12 cellular contexts compared by ENCODE assay signal in genomic region chr4:156113138-156113537, GRCh38.
A peak's percentile ranks its signal among the peaks of the same experiment; 100 is the strongest.
DNase-seq lines count a peak whose midpoint lies in the region; ATAC-seq and TF ChIP-seq lines count a peak whose summit lies in the region.
"Had no signal": no experiment of that assay in that cellular context is flagged by ENCODE, and none has a peak within 500 bp of the region (broad histone marks: within the 10 kb centered on the region; RNA-seq: fewer than 3 reads in every experiment).

No MANE protein-coding gene starts in this region.

- no peaks in the 10 kb centered on the region for H3K4me1 ChIP-seq in breast epithelium
- H3K4me1 ChIP-seq: uterus had no signal

- no peak for ATAC-seq in activated naive CD4-positive, alpha-beta T cell treated with anti-CD3 and anti-CD28 coated beads, Interleukin-2, amount 50 U/mL, for 72 hours

- no peaks in the 10 kb centered on the region for H3K9me3 ChIP-seq in breast epithelium
- H3K9me3 ChIP-seq: uterus had no signal

- intact Hi-C loops in MCF 10A (cut with micrococcal nuclease) (loop anchor here (2.0 kb wide), 1 partner anchor 56 kb away; no protein-coding TSS in a partner anchor), breast epithelium (cut with DNase I; ENCODE audit: low total_unique reads) (no loop called here)
- intact Hi-C loops in activated CD4-positive, alpha-beta T cell treated with anti-CD3 and anti-CD28 coated beads, Interleukin-2, amount 10 ng/mL, durations not matched to agents 24 days and 14 days (cut with micrococcal nuclease), result no loop called here

- POLR2A ChIA-PET in MCF 10A (lab: Yijun Ruan, JAX), result interaction anchor here (0.7 to 1.8 kb wide), 3 partner anchors 10 to 362 kb away, joined by 3 to 5 read pairs (median 5); no protein-coding TSS in a partner anchor
- POLR2A ChIA-PET in activated CD4-positive, alpha-beta memory T cell treated with anti-CD3 and anti-CD28 coated beads, Interleukin-2, amount 10 ng/mL, durations not matched to agents 7 days and 5 days (lab: Charles Lee), result no interaction called here

- no TSS peak for BruUV-seq in MCF 10A (replicated peaks; lab: Mats Ljungman, UMichigan)

- no peaks in the 10 kb centered on the region for H3K27me3 ChIP-seq in breast epithelium
- H3K27me3 ChIP-seq: uterus had no signal

- H3K4me3 ChIP-seq in breast epithelium (no peak overlapping the region), choroid plexus epithelial cell (ENCODE audit: low read depth, low read length) (no peak overlapping the region)
- H3K4me3 ChIP-seq: uterus had no signal

- TF ChIP-seq CTCF in MCF 10A (IDR thresholded peaks at IDR 0.05; ENCODE audit: unreplicated experiment) (peak; percentile 21), breast epithelium (IDR thresholded peaks at IDR 0.05) (no peak), choroid plexus epithelial cell (conservative IDR thresholded peaks at IDR 0.05; ENCODE audit: low read depth, low read length) (peak; percentile 27), type B pancreatic cell (conservative IDR thresholded peaks at IDR 0.05) (peak; percentile 41)

- H3K27me3 Mint-ChIP-seq in MCF 10A (ENCODE audit: insufficient read depth, unreplicated experiment), result no peaks in the 10 kb centered on the region
- no peaks in the 10 kb centered on the region for H3K27me3 Mint-ChIP-seq in type B pancreatic cell
- no peaks in the 10 kb centered on the region for H3K27me3 Mint-ChIP-seq in activated CD4-positive, alpha-beta T cell treated with anti-CD3 and anti-CD28 coated beads, Interleukin-2, amount 10 ng/mL, durations not matched to agents 24 days and 14 days
- no peaks in the 10 kb centered on the region for H3K27me3 Mint-ChIP-seq in activated CD4-positive, alpha-beta memory T cell treated with anti-CD3 and anti-CD28 coated beads, Interleukin-2, amount 10 ng/mL, durations not matched to agents 7 days and 5 days
- H3K27me3 Mint-ChIP-seq: CD4-positive, CD25-positive, alpha-beta regulatory T cell had no signal

- CTCF ChIA-PET in MCF 10A (lab: Yijun Ruan, JAX), result interaction anchor here (0.5 to 4.9 kb wide), 21 partner anchors 9 to 852 kb away, joined by 3 to 22 read pairs (median 3); partner anchors contain the start of gene CTSO
- CTCF ChIA-PET in activated CD4-positive, alpha-beta memory T cell treated with anti-CD3 and anti-CD28 coated beads, Interleukin-2, amount 10 ng/mL, durations not matched to agents 7 days and 5 days (lab: Charles Lee), result no interaction called here

- H3K36me3 Mint-ChIP-seq in MCF 10A (ENCODE audit: insufficient read depth, unreplicated experiment) (no peaks in the 10 kb centered on the region), type B pancreatic cell (no peaks in the 10 kb centered on the region)
- H3K36me3 Mint-ChIP-seq in activated CD4-positive, alpha-beta T cell treated with anti-CD3 and anti-CD28 coated beads, Interleukin-2, amount 10 ng/mL, durations not matched to agents 24 days and 14 days (ENCODE audit: low read depth), result no peaks in the 10 kb centered on the region
- no peaks in the 10 kb centered on the region for H3K36me3 Mint-ChIP-seq in activated naive CD4-positive, alpha-beta T cell treated with anti-CD3 and anti-CD28 coated beads, Interleukin-2, amount 50 U/mL, for 72 hours
- no peaks in the 10 kb centered on the region for H3K36me3 Mint-ChIP-seq in activated CD4-positive, alpha-beta memory T cell treated with anti-CD3 and anti-CD28 coated beads, Interleukin-2, amount 10 ng/mL, durations not matched to agents 7 days and 5 days (ENCODE audit: low read depth)
- H3K36me3 Mint-ChIP-seq: CD4-positive, CD25-positive, alpha-beta regulatory T cell had no signal

- peaks cover 21% of the 10 kb centered on the region for H3K4me1 Mint-ChIP-seq in MCF 10A (ENCODE audit: insufficient read depth, unreplicated experiment)
- peaks cover 6% of the 10 kb centered on the region for H3K4me1 Mint-ChIP-seq in type B pancreatic cell (ENCODE audit: unreplicated experiment)
- H3K4me1 Mint-ChIP-seq in activated CD4-positive, alpha-beta T cell treated with anti-CD3 and anti-CD28 coated beads, Interleukin-2, amount 10 ng/mL, durations not matched to agents 24 days and 14 days, result no peaks in the 10 kb centered on the region
- no peaks in the 10 kb centered on the region for H3K4me1 Mint-ChIP-seq in activated CD4-positive, alpha-beta memory T cell treated with anti-CD3 and anti-CD28 coated beads, Interleukin-2, amount 10 ng/mL, durations not matched to agents 7 days and 5 days
- H3K4me1 Mint-ChIP-seq: CD4-positive, CD25-positive, alpha-beta regulatory T cell had no signal

- no peak overlapping the region for H3K27ac ChIP-seq in breast epithelium
- H3K27ac ChIP-seq: uterus had no signal

- H3K36me3 ChIP-seq in breast epithelium, result no peaks in the 10 kb centered on the region
- H3K36me3 ChIP-seq: uterus had no signal

- no peak for TF ChIP-seq POLR2A in breast epithelium (IDR thresholded peaks at IDR 0.05)

- peak; percentile 17 for DNase-seq in MCF 10A (ENCODE audit: unreplicated experiment)
- no peak for DNase-seq in breast epithelium (ENCODE audit: low spot score in 2 of 2)
- peak; percentile 18 for DNase-seq in NCI-H1092 (lab: John Stamatoyannopoulos, UW)
- no peak for DNase-seq in choroid plexus epithelial cell (ENCODE audit: low read depth)
- DNase-seq in type B pancreatic cell (ENCODE audit: extremely low spot score, unreplicated experiment), result no peak
- DNase-seq in activated CD4-positive, alpha-beta T cell treated with anti-CD3 and anti-CD28 coated beads, Interleukin-2, amount 10 ng/mL, durations not matched to agents 24 days and 14 days, result no peak
- no peak for DNase-seq in activated naive CD4-positive, alpha-beta T cell treated with anti-CD3 and anti-CD28 coated beads, Interleukin-2, amount 50 U/mL, for 72 hours (ENCODE audit: low spot score in 2 of 2)
- no peak for DNase-seq in activated CD4-positive, alpha-beta memory T cell treated with anti-CD3 and anti-CD28 coated beads, Interleukin-2, amount 10 ng/mL, durations not matched to agents 7 days and 5 days
- DNase-seq: CD4-positive, CD25-positive, alpha-beta regulatory T cell; NCI-H1436; SW 1271; uterus had no signal

- H3K4me3 Mint-ChIP-seq in MCF 10A (ENCODE audit: unreplicated experiment) (no peak overlapping the region), type B pancreatic cell (no peak overlapping the region)
- no peak overlapping the region for H3K4me3 Mint-ChIP-seq in activated CD4-positive, alpha-beta T cell treated with anti-CD3 and anti-CD28 coated beads, Interleukin-2, amount 10 ng/mL, durations not matched to agents 24 days and 14 days
- no peak overlapping the region for H3K4me3 Mint-ChIP-seq in activated CD4-positive, alpha-beta memory T cell treated with anti-CD3 and anti-CD28 coated beads, Interleukin-2, amount 10 ng/mL, durations not matched to agents 7 days and 5 days
- H3K4me3 Mint-ChIP-seq: CD4-positive, CD25-positive, alpha-beta regulatory T cell had no signal

- H3K27ac Mint-ChIP-seq in MCF 10A (ENCODE audit: low read depth, unreplicated experiment), result no peak overlapping the region
- no peak overlapping the region for H3K27ac Mint-ChIP-seq in type B pancreatic cell
- no peak overlapping the region for H3K27ac Mint-ChIP-seq in activated CD4-positive, alpha-beta T cell treated with anti-CD3 and anti-CD28 coated beads, Interleukin-2, amount 10 ng/mL, durations not matched to agents 24 days and 14 days
- H3K27ac Mint-ChIP-seq in activated naive CD4-positive, alpha-beta T cell treated with anti-CD3 and anti-CD28 coated beads, Interleukin-2, amount 50 U/mL, for 72 hours, result no peak overlapping the region
- H3K27ac Mint-ChIP-seq in activated CD4-positive, alpha-beta memory T cell treated with anti-CD3 and anti-CD28 coated beads, Interleukin-2, amount 10 ng/mL, durations not matched to agents 7 days and 5 days, result no peak overlapping the region
- H3K27ac Mint-ChIP-seq: CD4-positive, CD25-positive, alpha-beta regulatory T cell had no signal

- H3K9me3 Mint-ChIP-seq in MCF 10A (ENCODE audit: unreplicated experiment) (no peaks in the 10 kb centered on the region), type B pancreatic cell (no peaks in the 10 kb centered on the region)
- no peaks in the 10 kb centered on the region for H3K9me3 Mint-ChIP-seq in activated CD4-positive, alpha-beta T cell treated with anti-CD3 and anti-CD28 coated beads, Interleukin-2, amount 10 ng/mL, durations not matched to agents 24 days and 14 days
- no peaks in the 10 kb centered on the region for H3K9me3 Mint-ChIP-seq in activated naive CD4-positive, alpha-beta T cell treated with anti-CD3 and anti-CD28 coated beads, Interleukin-2, amount 50 U/mL, for 72 hours
- H3K9me3 Mint-ChIP-seq in activated CD4-positive, alpha-beta memory T cell treated with anti-CD3 and anti-CD28 coated beads, Interleukin-2, amount 10 ng/mL, durations not matched to agents 7 days and 5 days, result no peaks in the 10 kb centered on the region

Comparison
In these comparisons a context has a peak if more than half of its experiments do, and no peak if none do; other contexts are left out.
1. DNase-seq: peak in MCF 10A (single experiment) and NCI-H1092 (single experiment); none in breast epithelium (0 of 2), choroid plexus epithelial cell (single experiment), type B pancreatic cell (single experiment), activated CD4-positive, alpha-beta T cell treated with anti-CD3 and anti-CD28 coated beads, Interleukin-2, amount 10 ng/mL, durations not matched to agents 24 days and 14 days (single experiment), activated naive CD4-positive, alpha-beta T cell treated with anti-CD3 and anti-CD28 coated beads, Interleukin-2, amount 50 U/mL, for 72 hours (0 of 2) and activated CD4-positive, alpha-beta memory T cell treated with anti-CD3 and anti-CD28 coated beads, Interleukin-2, amount 10 ng/mL, durations not matched to agents 7 days and 5 days (single experiment).
2. CTCF ChIP-seq: peak in MCF 10A (single experiment), choroid plexus epithelial cell (single experiment) and type B pancreatic cell (single experiment); none in breast epithelium (0 of 3).